1 cellular context compared by ENCODE assay signal in the genomic region with DNA sequence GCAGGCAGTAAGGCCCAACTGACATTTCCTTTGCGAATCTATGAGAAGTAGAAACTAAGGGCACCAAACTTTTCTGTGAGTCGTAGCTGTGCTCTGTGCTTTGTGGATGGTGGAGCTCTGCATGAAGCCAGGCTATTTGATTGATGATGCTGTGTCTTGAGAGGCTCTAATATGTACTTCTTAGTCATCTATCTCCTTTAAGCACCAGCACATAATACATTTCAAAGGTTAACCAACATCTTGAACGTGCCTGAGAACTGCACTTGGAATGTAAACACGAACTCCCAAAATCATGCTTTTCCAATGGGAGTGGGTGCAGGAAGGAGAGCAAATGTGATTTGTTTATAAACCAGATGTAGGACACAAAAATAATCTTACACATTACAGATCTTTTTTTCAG.
TF ChIP-seq lines count a peak whose summit lies in the region.

No MANE protein-coding gene starts in this region.

TF ChIP-seq in SK-N-SH, 30 proteins besides CTCF, POLR2A, EP300 and RAD21 (continued from another document):
- TF ChIP-seq, protein P1, sequence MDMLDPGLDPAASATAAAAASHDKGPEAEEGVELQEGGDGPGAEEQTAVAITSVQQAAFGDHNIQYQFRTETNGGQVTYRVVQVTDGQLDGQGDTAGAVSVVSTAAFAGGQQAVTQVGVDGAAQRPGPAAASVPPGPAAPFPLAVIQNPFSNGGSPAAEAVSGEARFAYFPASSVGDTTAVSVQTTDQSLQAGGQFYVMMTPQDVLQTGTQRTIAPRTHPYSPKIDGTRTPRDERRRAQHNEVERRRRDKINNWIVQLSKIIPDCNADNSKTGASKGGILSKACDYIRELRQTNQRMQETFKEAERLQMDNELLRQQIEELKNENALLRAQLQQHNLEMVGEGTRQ (IDR thresholded peaks at IDR 0.05; ENCODE audit: borderline replicate concordance, low read depth, low read length), result no peak
- TF ChIP-seq JUND (IDR thresholded peaks at IDR 0.05), result peak; percentile 32; the same call in 1 of the 2 replicates
- TF ChIP-seq TAF1 (IDR thresholded peaks at IDR 0.05; ENCODE audit: borderline replicate concordance, low read depth, low read length), result no peak
- TF ChIP-seq GABPA (IDR thresholded peaks at IDR 0.05; ENCODE audit: low read depth), result no peak
- no peak for TF ChIP-seq CHD2 (IDR thresholded peaks at IDR 0.05; ENCODE audit: low read length, partially characterized antibody)
- no peak for TF ChIP-seq NFIC (IDR thresholded peaks at IDR 0.05; ENCODE audit: borderline replicate concordance)
- no peak for TF ChIP-seq ELF1 (IDR thresholded peaks at IDR 0.05)
- TF ChIP-seq RFX5 (IDR thresholded peaks at IDR 0.05; ENCODE audit: low read length), result no peak
- TF ChIP-seq, protein P2, sequence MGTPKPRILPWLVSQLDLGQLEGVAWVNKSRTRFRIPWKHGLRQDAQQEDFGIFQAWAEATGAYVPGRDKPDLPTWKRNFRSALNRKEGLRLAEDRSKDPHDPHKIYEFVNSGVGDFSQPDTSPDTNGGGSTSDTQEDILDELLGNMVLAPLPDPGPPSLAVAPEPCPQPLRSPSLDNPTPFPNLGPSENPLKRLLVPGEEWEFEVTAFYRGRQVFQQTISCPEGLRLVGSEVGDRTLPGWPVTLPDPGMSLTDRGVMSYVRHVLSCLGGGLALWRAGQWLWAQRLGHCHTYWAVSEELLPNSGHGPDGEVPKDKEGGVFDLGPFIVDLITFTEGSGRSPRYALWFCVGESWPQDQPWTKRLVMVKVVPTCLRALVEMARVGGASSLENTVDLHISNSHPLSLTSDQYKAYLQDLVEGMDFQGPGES (IDR thresholded peaks at IDR 0.05; ENCODE audit: low read depth, low read length), result no peak
- TF ChIP-seq PBX3 (IDR thresholded peaks at IDR 0.05), result peak; percentile 81
- peak; percentile 22; the same call in 1 of the 2 replicates for TF ChIP-seq FOSL2 (IDR thresholded peaks at IDR 0.05; ENCODE audit: borderline replicate concordance, low read depth)
- no peak for TF ChIP-seq ZBTB33 (IDR thresholded peaks at IDR 0.05; ENCODE audit: borderline replicate concordance, low read depth)
- TF ChIP-seq, protein P3, sequence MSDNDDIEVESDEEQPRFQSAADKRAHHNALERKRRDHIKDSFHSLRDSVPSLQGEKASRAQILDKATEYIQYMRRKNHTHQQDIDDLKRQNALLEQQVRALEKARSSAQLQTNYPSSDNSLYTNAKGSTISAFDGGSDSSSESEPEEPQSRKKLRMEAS (IDR thresholded peaks at IDR 0.05; ENCODE audit: low read depth), result no peak
